ENCODE assay signal across 27 cellular contexts in genomic region chr6:13308332-13308731, GRCh38. TPM values are rescaled to one million over a fixed set of nuclear protein-coding genes. Genes with fewer than 3 reads are reported as not detected.
DNase-seq lines count a peak whose midpoint lies in the region; ATAC-seq and TF ChIP-seq lines count a peak whose summit lies in the region.
"Had no signal": no experiment of that assay in that cellular context is flagged by ENCODE, and none has a peak within 500 bp of the region (broad histone marks: within the 10 kb centered on the region; RNA-seq: fewer than 3 reads in every experiment).

No MANE protein-coding gene starts in this region.

- DNase-seq in HFFc6 (no peak), left cardiac atrium (no peak), osteoblast (ENCODE audit: insufficient read length, low spot score, missing footprints) (no peak), glomerular visceral epithelial cell (ENCODE audit: extremely low spot score) (no peak), kidney glomerular epithelial cell (lab: John Stamatoyannopoulos, UW) (no peak), Kasumi-1 (lab: John Stamatoyannopoulos, UW) (no peak)
- DNase-seq: activated CD4-positive, alpha-beta T cell treated with anti-CD3 and anti-CD28 coated beads, Interleukin-2, amount 10 ng/mL, durations not matched to agents 24 days and 14 days; activated effector memory CD4-positive, alpha-beta T cell treated with anti-CD3 and anti-CD28 coated beads, Interleukin-2, amount 50 U/mL, for 16 hours; activated naive CD8-positive, alpha-beta T cell treated with anti-CD3 and anti-CD28 coated beads for 36 hours; activated T-cell treated with anti-CD3 and anti-CD28 coated beads, Interleukin-2, amount 50 U/mL, for 24 hours; aorta; caudate nucleus; DMS79; gastrocnemius medialis; immature natural killer cell; naive thymus-derived CD4-positive, alpha-beta T cell; NCI-H146; ovary; SK-N-SH; small intestine; stimulated activated naive B cell treated with anti-CD40 and anti-IgM and Interleukin-4, amounts not matched to agents 10 μg/mL and 1 μg/mL and 100 μg/mL, for 72 hours had no signal

- H3K27ac ChIP-seq in osteoblast (ENCODE audit: low read depth, low read length), result peak overlapping the region; percentile 94
- H3K27ac ChIP-seq: coronary artery, gastrocnemius medialis, ovary had no signal

- intact Hi-C loops in dendritic cell treated with granulocyte-macrophage colony-stimulating factor and Interleukin-4, amounts not matched to agents 40 ng/mL and 50 ng/mL, for 4 days (cut with micrococcal nuclease), result no loop called here
- intact Hi-C loops in left cardiac atrium (cut with DNase I), result loop anchor here in 1 of 2 donors (10.0 kb wide), 1 partner anchor 114 kb away; no protein-coding TSS in a partner anchor

- H3K79me2 ChIP-seq in osteoblast (ENCODE audit: insufficient read depth, low read length), result no peaks in the 10 kb centered on the region

- ATAC-seq in left cardiac atrium, result peak; percentile 35 to 46
- ATAC-seq: gastrocnemius medialis; stimulated activated naive B cell treated with anti-CD40 and anti-IgM and Interleukin-4, amounts not matched to agents 10 μg/mL and 1 μg/mL and 100 μg/mL, for 72 hours; WTC11 had no signal

- no peaks in the 10 kb centered on the region; the same call in 1 of the 2 replicates for H3K27me3 Mint-ChIP-seq in HFFc6 (ENCODE audit: insufficient read depth)
- peaks cover 4% of the 10 kb centered on the region for H3K27me3 Mint-ChIP-seq in dendritic cell treated with granulocyte-macrophage colony-stimulating factor and Interleukin-4, amounts not matched to agents 40 ng/mL and 50 ng/mL, for 4 days
- H3K27me3 Mint-ChIP-seq: activated CD4-positive, alpha-beta T cell treated with anti-CD3 and anti-CD28 coated beads, Interleukin-2, amount 10 ng/mL, durations not matched to agents 24 days and 14 days; activated naive CD8-positive, alpha-beta T cell treated with anti-CD3 and anti-CD28 coated beads for 36 hours; activated T-cell treated with anti-CD3 and anti-CD28 coated beads, Interleukin-2, amount 50 U/mL, for 24 hours; naive thymus-derived CD4-positive, alpha-beta T cell; stimulated activated naive B cell treated with anti-CD40 and anti-IgM and Interleukin-4, amounts not matched to agents 10 μg/mL and 1 μg/mL and 100 μg/mL, for 72 hours; type B pancreatic cell had no signal

- peaks cover 17% of the 10 kb centered on the region for H3K36me3 ChIP-seq in osteoblast (ENCODE audit: insufficient read depth, low read length)
- H3K36me3 ChIP-seq: ovary had no signal

- peaks cover 42% of the 10 kb centered on the region for H3K4me1 Mint-ChIP-seq in HFFc6 (ENCODE audit: low read depth)
- peaks cover 33% of the 10 kb centered on the region for H3K4me1 Mint-ChIP-seq in dendritic cell treated with granulocyte-macrophage colony-stimulating factor and Interleukin-4, amounts not matched to agents 40 ng/mL and 50 ng/mL, for 4 days (ENCODE audit: low read depth)
- H3K4me1 Mint-ChIP-seq: WTC11 had no signal

- no peak overlapping the region for H3K4me3 Mint-ChIP-seq in HFFc6
- no peak overlapping the region for H3K4me3 Mint-ChIP-seq in dendritic cell treated with granulocyte-macrophage colony-stimulating factor and Interleukin-4, amounts not matched to agents 40 ng/mL and 50 ng/mL, for 4 days
- H3K4me3 Mint-ChIP-seq: activated CD4-positive, alpha-beta T cell treated with anti-CD3 and anti-CD28 coated beads, Interleukin-2, amount 10 ng/mL, durations not matched to agents 24 days and 14 days; activated naive CD8-positive, alpha-beta T cell treated with anti-CD3 and anti-CD28 coated beads for 36 hours; activated T-cell treated with anti-CD3 and anti-CD28 coated beads, Interleukin-2, amount 50 U/mL, for 24 hours; immature natural killer cell; mesothelial cell of epicardium; naive thymus-derived CD4-positive, alpha-beta T cell; stimulated activated naive B cell treated with anti-CD40 and anti-IgM and Interleukin-4, amounts not matched to agents 10 μg/mL and 1 μg/mL and 100 μg/mL, for 72 hours; type B pancreatic cell; WTC11 had no signal

- no peaks in the 10 kb centered on the region for H3K9me3 ChIP-seq in osteoblast (ENCODE audit: low read depth, low read length)
- H3K9me3 ChIP-seq: gastrocnemius medialis, HAP-1, ovary, SK-N-SH had no signal

- no peaks in the 10 kb centered on the region for H4K20me1 ChIP-seq in osteoblast (ENCODE audit: insufficient read depth, low read length)

- H3K36me3 Mint-ChIP-seq in HFFc6 (ENCODE audit: low read depth), result peaks cover 40% of the 10 kb centered on the region
- H3K36me3 Mint-ChIP-seq in dendritic cell treated with granulocyte-macrophage colony-stimulating factor and Interleukin-4, amounts not matched to agents 40 ng/mL and 50 ng/mL, for 4 days (ENCODE audit: low read depth), result peaks cover 22% of the 10 kb centered on the region

- H2AFZ ChIP-seq in osteoblast (ENCODE audit: low read length), result no peak overlapping the region

- H3K9me3 Mint-ChIP-seq in HFFc6, result no peaks in the 10 kb centered on the region
- H3K9me3 Mint-ChIP-seq in dendritic cell treated with granulocyte-macrophage colony-stimulating factor and Interleukin-4, amounts not matched to agents 40 ng/mL and 50 ng/mL, for 4 days, result no peaks in the 10 kb centered on the region
- H3K9me3 Mint-ChIP-seq: activated CD4-positive, alpha-beta T cell treated with anti-CD3 and anti-CD28 coated beads, Interleukin-2, amount 10 ng/mL, durations not matched to agents 24 days and 14 days; activated T-cell treated with anti-CD3 and anti-CD28 coated beads, Interleukin-2, amount 50 U/mL, for 24 hours; immature natural killer cell; mesothelial cell of epicardium; naive thymus-derived CD4-positive, alpha-beta T cell; stimulated activated naive B cell treated with anti-CD40 and anti-IgM and Interleukin-4, amounts not matched to agents 10 μg/mL and 1 μg/mL and 100 μg/mL, for 72 hours; type B pancreatic cell; WTC11 had no signal

- no peak overlapping the region for H3K4me2 ChIP-seq in osteoblast (ENCODE audit: insufficient read depth, low read length)
- H3K4me2 ChIP-seq: SK-N-SH had no signal

- TF ChIP-seq CTCF in HFFc6 (IDR thresholded peaks at IDR 0.05) (no peak), osteoblast (IDR thresholded peaks at IDR 0.05; ENCODE audit: extremely low read depth, low read depth, low read length) (no peak)

- H3K27me3 ChIP-seq in osteoblast (ENCODE audit: insufficient read depth, low read length), result no peaks in the 10 kb centered on the region
- H3K27me3 ChIP-seq: gastrocnemius medialis, ovary had no signal

- peak overlapping the region; percentile 94 for H3K27ac Mint-ChIP-seq in HFFc6
- peak overlapping the region; percentile 75 for H3K27ac Mint-ChIP-seq in dendritic cell treated with granulocyte-macrophage colony-stimulating factor and Interleukin-4, amounts not matched to agents 40 ng/mL and 50 ng/mL, for 4 days
- H3K27ac Mint-ChIP-seq: activated CD4-positive, alpha-beta T cell treated with anti-CD3 and anti-CD28 coated beads, Interleukin-2, amount 10 ng/mL, durations not matched to agents 24 days and 14 days; activated naive CD8-positive, alpha-beta T cell treated with anti-CD3 and anti-CD28 coated beads for 36 hours; immature natural killer cell; mesothelial cell of epicardium; naive thymus-derived CD4-positive, alpha-beta T cell; stimulated activated naive B cell treated with anti-CD40 and anti-IgM and Interleukin-4, amounts not matched to agents 10 μg/mL and 1 μg/mL and 100 μg/mL, for 72 hours; type B pancreatic cell; WTC11 had no signal

- H3K4me3 ChIP-seq in osteoblast (ENCODE audit: insufficient read depth, low read length), result no peak overlapping the region
- H3K4me3 ChIP-seq: coronary artery, gastrocnemius medialis, HAP-1, ovary had no signal

- peaks cover 26% of the 10 kb centered on the region for H3K4me1 ChIP-seq in osteoblast (ENCODE audit: insufficient read depth, low read length)

RNA-seq across cellular contexts. Expression of gene TBC1D7, which starts 20.0 kb away (rescaled TPM):
- 10 to 100 TPM; 11.5 to 15.1 (median 14.6) TPM for total RNA-seq in HFFc6 (2021; fragmentation: NEBNext Ultra II Directional; extraction: Animal tissue kit (Norgen Biotek cat#: 25700))
- total RNA-seq in left cardiac atrium, result 10 to 100 TPM; 21.6 to 36.3 TPM
- 18.8 and 25.3 TPM in 2 replicates for total RNA-seq in osteoblast
